Comparison of ENCODE assay signal across 20 cellular contexts in genomic region chr13:109867766-109868165, GRCh38.
"Had no signal": no experiment of that assay in that cellular context is flagged by ENCODE, and none has a peak within 500 bp of the region (broad histone marks: within the 10 kb centered on the region; RNA-seq: fewer than 3 reads in every experiment).

No MANE protein-coding gene starts in this region.

- H3K4me3 Mint-ChIP-seq: activated CD4-positive, alpha-beta T cell treated with anti-CD3 and anti-CD28 coated beads for 36 hours; activated CD8-positive, alpha-beta T cell treated with anti-CD3 and anti-CD28 coated beads for 36 hours; activated naive CD8-positive, alpha-beta T cell treated with anti-CD3 and anti-CD28 coated beads for 36 hours; activated T-cell treated with anti-CD3 and anti-CD28 coated beads, Interleukin-2, amount 50 U/mL, for 72 hours; natural killer cell treated with Interleukin-12 subunit alpha and Interleukin-12 subunit beta and Interleukin-15 and Interleukin-18, amount 100 ng/mL, for 72 hours; T-helper 1 cell treated with Interleukin-12 subunit alpha and Interleukin-12 subunit beta and Interleukin-4 antibody, amounts not matched to agents 30 μg/mL and 1 μg/mL, for 36 hours had no signal

- FAIRE-seq: kidney had no signal

- DNase-seq: activated CD4-positive, alpha-beta T cell treated with anti-CD3 and anti-CD28 coated beads for 36 hours; activated CD8-positive, alpha-beta memory T cell treated with anti-CD3 and anti-CD28 coated beads, Interleukin-2, amount 50 U/mL, for 4 hours; activated CD8-positive, alpha-beta T cell treated with anti-CD3 and anti-CD28 coated beads for 36 hours; activated naive CD8-positive, alpha-beta T cell treated with anti-CD3 and anti-CD28 coated beads for 36 hours; activated T-cell treated with anti-CD3 and anti-CD28 coated beads, Interleukin-2, amount 50 U/mL, for 72 hours; aorta; hippocampal formation; kidney; left ventricle myocardium superior; mesendoderm; retina; stimulated activated CD4-positive, alpha-beta T cell treated with anti-CD3 and anti-CD28 coated beads, Interleukin-15, amount 100 ng/mL, for 24 hours; stimulated activated CD4-positive, alpha-beta T cell treated with anti-CD3 and anti-CD28 coated beads, Interleukin-4, amount 100 ng/mL, for 4 hours; stimulated activated CD8-positive, alpha-beta memory T cell treated with anti-CD3 and anti-CD28 coated beads, Interleukin-4, amount 100 ng/mL, for 48 hours; stimulated activated naive CD4-positive, alpha-beta T cell treated with Interleukin-2 at 50 U/mL for 16 hours; substantia nigra had no signal

- H3K4me3 ChIP-seq: tibial nerve, vagina had no signal

- H3K9me3 ChIP-seq: tibial nerve, vagina had no signal

- H3K27ac Mint-ChIP-seq: activated CD4-positive, alpha-beta T cell treated with anti-CD3 and anti-CD28 coated beads for 36 hours; activated CD8-positive, alpha-beta T cell treated with anti-CD3 and anti-CD28 coated beads for 36 hours; activated naive CD8-positive, alpha-beta T cell treated with anti-CD3 and anti-CD28 coated beads for 36 hours; activated T-cell treated with anti-CD3 and anti-CD28 coated beads, Interleukin-2, amount 50 U/mL, for 72 hours; natural killer cell treated with Interleukin-12 subunit alpha and Interleukin-12 subunit beta and Interleukin-15 and Interleukin-18, amount 100 ng/mL, for 72 hours; T-helper 1 cell treated with Interleukin-12 subunit alpha and Interleukin-12 subunit beta and Interleukin-4 antibody, amounts not matched to agents 30 μg/mL and 1 μg/mL, for 36 hours had no signal

- H3K36me3 Mint-ChIP-seq: activated naive CD8-positive, alpha-beta T cell treated with anti-CD3 and anti-CD28 coated beads for 36 hours; natural killer cell treated with Interleukin-12 subunit alpha and Interleukin-12 subunit beta and Interleukin-15 and Interleukin-18, amount 100 ng/mL, for 72 hours had no signal

- H3K27me3 ChIP-seq: tibial nerve, vagina had no signal

- ATAC-seq: activated CD4-positive, alpha-beta T cell treated with anti-CD3 and anti-CD28 coated beads for 36 hours; activated CD8-positive, alpha-beta T cell treated with anti-CD3 and anti-CD28 coated beads for 36 hours; activated T-cell treated with anti-CD3 and anti-CD28 coated beads, Interleukin-2, amount 50 U/mL, for 72 hours; left ventricle myocardium superior; natural killer cell treated with Interleukin-12 subunit alpha and Interleukin-12 subunit beta and Interleukin-15 and Interleukin-18, amount 100 ng/mL, for 72 hours had no signal

- H3K9me3 Mint-ChIP-seq: activated CD8-positive, alpha-beta T cell treated with anti-CD3 and anti-CD28 coated beads for 36 hours; activated naive CD8-positive, alpha-beta T cell treated with anti-CD3 and anti-CD28 coated beads for 36 hours; activated T-cell treated with anti-CD3 and anti-CD28 coated beads, Interleukin-2, amount 50 U/mL, for 72 hours; natural killer cell treated with Interleukin-12 subunit alpha and Interleukin-12 subunit beta and Interleukin-15 and Interleukin-18, amount 100 ng/mL, for 72 hours; T-helper 1 cell treated with Interleukin-12 subunit alpha and Interleukin-12 subunit beta and Interleukin-4 antibody, amounts not matched to agents 30 μg/mL and 1 μg/mL, for 36 hours had no signal

- H3K27ac ChIP-seq: tibial nerve, vagina had no signal

- H3K36me3 ChIP-seq: tibial nerve, vagina had no signal

- H3K4me1 Mint-ChIP-seq: activated naive CD8-positive, alpha-beta T cell treated with anti-CD3 and anti-CD28 coated beads for 36 hours had no signal
